In genomic region chr9:127451681-127452480, GRCh38 we compare ENCODE assay signal across 8 cellular contexts. TPM values are rescaled to one million over a fixed set of nuclear protein-coding genes. Genes with fewer than 3 reads are reported as not detected.
A peak's percentile ranks its signal among the peaks of the same experiment; 100 is the strongest.
DNase-seq lines count a peak whose midpoint lies in the region; ATAC-seq, FAIRE-seq and TF ChIP-seq lines count a peak whose summit lies in the region.

No MANE protein-coding gene starts in this region.

- H3F3A ChIP-seq in SK-N-SH (replicated peaks; ENCODE audit: insufficient read depth): peaks cover 45% of the 10 kb centered on the region

- no peak for TF ChIP-seq CTCF in SK-N-SH (IDR thresholded peaks at IDR 0.05)
- TF ChIP-seq CTCF in heart left ventricle (IDR thresholded peaks at IDR 0.05): no peak
- TF ChIP-seq CTCF in pancreas (IDR thresholded peaks at IDR 0.05): no peak

- POLR2A ChIA-PET in SK-N-SH (lab: Yijun Ruan, JAX): interaction anchor here (0.5 to 3.2 kb wide), 6 partner anchors 9 to 133 kb away, joined by 3 to 12 read pairs (median 4); partner anchors contain the start of gene SLC2A8

- no peaks in the 10 kb centered on the region for H3K27me3 ChIP-seq in BLaER1 treated with 17β-estradiol and CSF1 and Interleukin-3, amounts not matched to agents 10 nM and 100 nM
- H3K27me3 ChIP-seq in SK-N-SH (ENCODE audit: insufficient read depth): no peaks in the 10 kb centered on the region
- H3K27me3 ChIP-seq in heart left ventricle: no peaks in the 10 kb centered on the region
- H3K27me3 ChIP-seq in pancreas: no peaks in the 10 kb centered on the region

- H3K36me3 ChIP-seq in BLaER1 treated with 17β-estradiol and CSF1 and Interleukin-3, amounts not matched to agents 10 nM and 100 nM: peaks cover 38 to 56% (median 42%) of the 10 kb centered on the region in 11 experiments
- peaks cover 28 to 51% of the 10 kb centered on the region in 2 experiments for H3K36me3 ChIP-seq in SK-N-SH (replicated peaks in 1 of 2; ENCODE audit: control insufficient read depth in 1 of 2, insufficient read depth in 2 of 2, low read length in 1 of 2)
- peaks cover 0 to 53% (median 41%) of the 10 kb centered on the region in 9 donors for H3K36me3 ChIP-seq in heart left ventricle
- peaks cover 5 to 17% (median 5%) of the 10 kb centered on the region in 3 donors for H3K36me3 ChIP-seq in pancreas

- peaks cover 41 to 42% (median 41%) of the 10 kb centered on the region in 11 experiments for H4K20me1 ChIP-seq in BLaER1 treated with 17β-estradiol and CSF1 and Interleukin-3, amounts not matched to agents 10 nM and 100 nM
- H4K20me1 ChIP-seq in SK-N-SH (ENCODE audit: insufficient read depth): peaks cover 41% of the 10 kb centered on the region

- peak overlapping the region; percentile 94 to 100 (median 98) for H3K9ac ChIP-seq in BLaER1 treated with 17β-estradiol and CSF1 and Interleukin-3, amounts not matched to agents 10 nM and 100 nM
- H3K9ac ChIP-seq in SK-N-SH: peak overlapping the region; percentile 95

- peaks cover 32 to 70% (median 53%) of the 10 kb centered on the region in 10 experiments for H3K4me1 ChIP-seq in BLaER1 treated with 17β-estradiol and CSF1 and Interleukin-3, amounts not matched to agents 10 nM and 100 nM
- H3K4me1 ChIP-seq in SK-N-SH (ENCODE audit: control insufficient read depth in 1 of 2, insufficient read depth in 2 of 2, low read depth in 1 of 2, low read length in 1 of 2): peaks cover 5 to 40% of the 10 kb centered on the region in 2 experiments; a peak in 3 of 4 replicates
- peaks cover 7 to 58% (median 36%) of the 10 kb centered on the region in 12 donors for H3K4me1 ChIP-seq in heart left ventricle
- H3K4me1 ChIP-seq in pancreas: peaks cover 0 to 13% (median 4%) of the 10 kb centered on the region in 3 donors

- WGBS in SK-N-SH (ENCODE audit: low lambda C conversion rate): 2% methylated on average over 31 of the region's 39 CpGs
- 1 to 4% (median 2%) methylated on average over 36 to 39 of the region's 39 CpGs for WGBS in heart left ventricle, 4 donors
- WGBS in pancreas, 2 donors: 2 to 3% methylated on average over 39 of the region's 39 CpGs

- intact Hi-C loops in heart left ventricle (cut with DNase I) (loop anchor here in 4 of 10 donors (1.0 to 10.0 kb wide), 3 partner anchors 28 to 227 kb away; partner anchors contain the start of genes ZNF79 (in 3 of the 4) and SLC2A8 (in 1 of the 4)), pancreas (cut with DNase I) (no loop called here)

- no peak for FAIRE-seq in pancreas (lab: Jason Lieb, UNC)

- CTCF ChIA-PET in SK-N-SH (lab: Yijun Ruan, JAX): interaction anchor here (1.0 to 1.9 kb wide), 2 partner anchors 8 to 11 kb away, joined by 3 to 5 read pairs; no protein-coding TSS in a partner anchor

- H3K9me2 ChIP-seq in SK-N-SH: no peaks in the 10 kb centered on the region

- peak overlapping the region; percentile 85 to 99 (median 91) for H3K4me2 ChIP-seq in BLaER1 treated with 17β-estradiol and CSF1 and Interleukin-3, amounts not matched to agents 10 nM and 100 nM
- H3K4me2 ChIP-seq in SK-N-SH: peak overlapping the region; percentile 95

- ATAC-seq in GM19372 (IDR thresholded peaks at IDR 0.05; ENCODE audit: low read depth, unreplicated experiment): peak; percentile 16
- peak; percentile 10 to 44 (median 34) for ATAC-seq in heart left ventricle
- ATAC-seq in pancreas: peak; percentile 23 to 46 (median 33)
- ATAC-seq in HG03565 (IDR thresholded peaks at IDR 0.05; ENCODE audit: unreplicated experiment): no peak

- TF ChIP-seq RAD21 in SK-N-SH (IDR thresholded peaks at IDR 0.05; ENCODE audit: low read length): no peak

- DNase-seq in HPDE6-E6E7 (ENCODE audit: extremely low spot score) (peak; percentile 67), SK-N-SH (peak; percentile 81), amniotic epithelial cell (ENCODE audit: low read depth) (peak; percentile 41), heart left ventricle (peak; percentile 50 to 76 (median 58)), pancreas (peak; percentile 30 to 84 (median 67))

- peak overlapping the region; percentile 87 to 100 (median 96) for H3K4me3 ChIP-seq in BLaER1 treated with 17β-estradiol and CSF1 and Interleukin-3, amounts not matched to agents 10 nM and 100 nM
- H3K4me3 ChIP-seq in SK-N-SH (ENCODE audit: low read depth in 2 of 2, low read length in 1 of 2): peak overlapping the region; percentile 92 to 99
- peak overlapping the region; percentile 64 to 93 (median 89) for H3K4me3 ChIP-seq in heart left ventricle
- H3K4me3 ChIP-seq in pancreas: peak overlapping the region; percentile 72 to 90 (median 78)

- H2AFZ ChIP-seq in SK-N-SH (ENCODE audit: low read depth): peak overlapping the region; percentile 90

- peaks cover 0 to 19% (median 0%) of the 10 kb centered on the region in 11 experiments; a peak in 8 of 22 replicates for H3K9me3 ChIP-seq in BLaER1 treated with 17β-estradiol and CSF1 and Interleukin-3, amounts not matched to agents 10 nM and 100 nM (replicated peaks in 1 of 11)
- H3K9me3 ChIP-seq in SK-N-SH: no peaks in the 10 kb centered on the region
- H3K9me3 ChIP-seq in heart left ventricle: no peaks in the 10 kb centered on the region
- no peaks in the 10 kb centered on the region for H3K9me3 ChIP-seq in pancreas

- TF ChIP-seq POLR2A in heart left ventricle (IDR thresholded peaks at IDR 0.05): no peak

- H3K79me2 ChIP-seq in SK-N-SH (ENCODE audit: insufficient read depth): peaks cover 63% of the 10 kb centered on the region

- no peak for TF ChIP-seq EP300 in SK-N-SH (IDR thresholded peaks at IDR 0.05; ENCODE audit: borderline replicate concordance in 1 of 2, low read depth in 1 of 2, low read length in 1 of 2)

- peak overlapping the region; percentile 80 to 99 (median 95) for H3K27ac ChIP-seq in BLaER1 treated with 17β-estradiol and CSF1 and Interleukin-3, amounts not matched to agents 10 nM and 100 nM
- peak overlapping the region; percentile 77 to 95 for H3K27ac ChIP-seq in SK-N-SH (ENCODE audit: low read depth in 2 of 2, low read length in 1 of 2)
- peak overlapping the region; percentile 90 to 98 (median 95) for H3K27ac ChIP-seq in heart left ventricle
- H3K27ac ChIP-seq in pancreas: peak overlapping the region; percentile 62 to 92 (median 83)

TF ChIP-seq in SK-N-SH, 30 proteins besides CTCF, POLR2A, EP300 and RAD21 (continues in another document):
- TF ChIP-seq POLR2AphosphoS5 (IDR thresholded peaks at IDR 0.05; ENCODE audit: low read depth, low read length) (0 out of 2 replicates have a peak, but pooled peaks have one; percentile 12), MEF2A (IDR thresholded peaks at IDR 0.05; ENCODE audit: borderline replicate concordance, low read depth) (no peak), RCOR1 (IDR thresholded peaks at IDR 0.05; ENCODE audit: low read length) (no peak), MXI1 (IDR thresholded peaks at IDR 0.05; ENCODE audit: low read depth, low read length) (no peak; the same call in 1 of the 2 replicates), MAX (IDR thresholded peaks at IDR 0.05; ENCODE audit: low read depth) (0 out of 2 replicates have a peak, but pooled peaks have one; percentile 62), YY1 (IDR thresholded peaks at IDR 0.05; ENCODE audit: low read depth) (peak; percentile 77), TCF12 (IDR thresholded peaks at IDR 0.05) (no peak), FOXM1 (IDR thresholded peaks at IDR 0.05; ENCODE audit: low read depth) (no peak), CHD2 (IDR thresholded peaks at IDR 0.05; ENCODE audit: low read length, partially characterized antibody) (peak; percentile 57)
- TF ChIP-seq, protein P1, sequence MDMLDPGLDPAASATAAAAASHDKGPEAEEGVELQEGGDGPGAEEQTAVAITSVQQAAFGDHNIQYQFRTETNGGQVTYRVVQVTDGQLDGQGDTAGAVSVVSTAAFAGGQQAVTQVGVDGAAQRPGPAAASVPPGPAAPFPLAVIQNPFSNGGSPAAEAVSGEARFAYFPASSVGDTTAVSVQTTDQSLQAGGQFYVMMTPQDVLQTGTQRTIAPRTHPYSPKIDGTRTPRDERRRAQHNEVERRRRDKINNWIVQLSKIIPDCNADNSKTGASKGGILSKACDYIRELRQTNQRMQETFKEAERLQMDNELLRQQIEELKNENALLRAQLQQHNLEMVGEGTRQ (IDR thresholded peaks at IDR 0.05; ENCODE audit: borderline replicate concordance, low read depth, low read length): no peak

RNA-seq across cellular contexts. Expression of gene LRSAM1, which starts 0.6 kb away (rescaled TPM):
- polyA plus RNA-seq in SK-N-SH (2012; rRNA removed) (5.5 and 8.0 TPM in 2 replicates), heart left ventricle (10 to 100 TPM; 22.2 to 38.0 TPM), pancreas (10 to 100 TPM; 21.9 to 24.9 TPM)
- 5.1 and 7.8 TPM in 2 replicates for polyA plus RNA-seq in SK-N-SH (2012; cell fraction: cytosol; rRNA removed)
- 35.0 and 51.3 TPM in 2 replicates for polyA plus RNA-seq in SK-N-SH (2012; cell fraction: nucleus; rRNA removed)
- total RNA-seq in heart left ventricle (10 to 100 TPM; 21.9 to 42.2 (median 31.6) TPM), pancreas (10 to 100 TPM in 1 of 6 donors, 1 to 10 TPM in 5; 4.3 to 12.4 (median 6.9) TPM)

RNA-seq across cellular contexts. Expression of gene RPL12, which starts 0.7 kb away (rescaled TPM):
- polyA plus RNA-seq in SK-N-SH (2012; rRNA removed) (3,270 and 3,754 TPM in 2 replicates), heart left ventricle (1,000 to 10,000 TPM; 1,225 to 1,523 TPM), pancreas (1,000 to 10,000 TPM; 1,882 to 2,729 TPM)
- polyA plus RNA-seq in SK-N-SH (2012; cell fraction: cytosol; rRNA removed): 3,350 and 3,639 TPM in 2 replicates
- 595 and 635 TPM in 2 replicates for polyA plus RNA-seq in SK-N-SH (2012; cell fraction: nucleus; rRNA removed)
- total RNA-seq in heart left ventricle (100 to 1,000 TPM; 408 to 937 (median 547) TPM), pancreas (1,000 to 10,000 TPM in 3 of 6 donors, 100 to 1,000 TPM in 3; 746 to 1,435 (median 897) TPM)

RNA-seq across cellular contexts. Expression of gene ZNF79, which starts 27.7 kb away (rescaled TPM):
- polyA plus RNA-seq in SK-N-SH (2012; rRNA removed): 4.6 and 5.9 TPM in 2 replicates
- 2.3 and 3.5 TPM in 2 replicates for polyA plus RNA-seq in SK-N-SH (2012; cell fraction: cytosol; rRNA removed)
- 15.7 and 16.9 TPM in 2 replicates for polyA plus RNA-seq in SK-N-SH (2012; cell fraction: nucleus; rRNA removed)
- total RNA-seq in heart left ventricle: 1 to 10 TPM; 4.6 to 7.4 (median 5.8) TPM
- polyA plus RNA-seq in heart left ventricle: 1 to 10 TPM; 3.1 to 3.6 TPM
- total RNA-seq in pancreas: 1 to 10 TPM; 3.6 to 5.2 (median 4.4) TPM
- 1 to 10 TPM; 3.4 to 4.1 TPM for polyA plus RNA-seq in pancreas

RNA-seq across cellular contexts. Expression of gene SLC2A8, which starts 54.9 kb away (rescaled TPM):
- 15.1 and 18.7 TPM in 2 replicates for polyA plus RNA-seq in SK-N-SH (2012; rRNA removed)
- 5.2 and 9.6 TPM in 2 replicates for polyA plus RNA-seq in SK-N-SH (2012; cell fraction: cytosol; rRNA removed)
- polyA plus RNA-seq in SK-N-SH (2012; cell fraction: nucleus; rRNA removed): 37.0 and 37.3 TPM in 2 replicates
- 10 to 100 TPM; 12.1 to 25.0 (median 14.9) TPM for total RNA-seq in heart left ventricle
- polyA plus RNA-seq in heart left ventricle: 10 to 100 TPM; 15.6 to 22.1 TPM
- total RNA-seq in pancreas: 10 to 100 TPM in 1 of 6 donors, 1 to 10 TPM in 5; 5.5 to 10.5 (median 6.8) TPM
- 10 to 100 TPM; 15.3 to 18.9 TPM for polyA plus RNA-seq in pancreas
